ENCODE assay signal across 33 cellular contexts in the genomic region with DNA sequence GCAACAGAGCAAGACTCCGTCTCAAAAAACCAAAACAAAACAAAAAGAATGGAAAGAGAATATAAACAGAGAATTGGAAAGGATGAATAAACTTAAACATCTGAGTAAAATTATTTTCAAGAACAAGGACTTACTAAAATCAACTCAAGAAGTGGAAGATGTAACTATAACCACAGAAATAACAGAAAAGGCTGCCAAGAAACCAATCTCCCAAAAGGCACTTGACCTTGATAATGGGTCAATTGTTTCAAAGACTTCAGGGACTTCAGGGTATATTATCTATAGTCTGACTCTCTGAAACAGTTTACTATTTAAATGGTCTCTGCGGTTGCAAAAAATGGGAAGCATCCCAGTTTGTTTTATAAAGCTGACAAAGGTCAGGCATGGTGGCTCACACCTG.
"Had no signal": no experiment of that assay in that cellular context is flagged by ENCODE, and none has a peak within 500 bp of the region (broad histone marks: within the 10 kb centered on the region; RNA-seq: fewer than 3 reads in every experiment).

No MANE protein-coding gene starts in this region.

- ATAC-seq: activated CD8-positive, alpha-beta T cell treated with anti-CD3 and anti-CD28 coated beads for 36 hours; activated naive CD4-positive, alpha-beta T cell treated with anti-CD3 and anti-CD28 coated beads, Interleukin-2, amount 50 U/mL, for 72 hours; activated T-cell treated with anti-CD3 and anti-CD28 coated beads, Interleukin-2, amount 50 U/mL, for 4 hours; activated T-cell treated with anti-CD3 and anti-CD28 coated beads, Interleukin-2, amount 50 U/mL, for 72 hours; activated T-helper 17 cell treated with anti-CD3 and anti-CD28 coated beads, Interleukin-2, amount 50 U/mL, for 72 hours; body of pancreas had no signal

- H3K4me3 Mint-ChIP-seq: activated B cell treated with CpG ODN at 0.5 μM for 24 hours; activated CD4-positive, alpha-beta memory T cell treated with anti-CD3 and anti-CD28 coated beads for 36 hours; activated CD4-positive, alpha-beta T cell treated with anti-CD3 and anti-CD28 coated beads, Interleukin-2, amount 10 ng/mL, durations not matched to agents 24 days and 14 days; activated CD8-positive, alpha-beta T cell treated with anti-CD3 and anti-CD28 coated beads for 36 hours; activated naive CD4-positive, alpha-beta T cell treated with anti-CD3 and anti-CD28 coated beads for 36 hours; activated naive CD8-positive, alpha-beta T cell treated with anti-CD3 and anti-CD28 coated beads for 36 hours; activated T-cell treated with anti-CD3 and anti-CD28 coated beads, Interleukin-2, amount 50 U/mL, for 4 hours; activated T-cell treated with anti-CD3 and anti-CD28 coated beads, Interleukin-2, amount 50 U/mL, for 72 hours; activated T-helper 1 cell treated with anti-CD3 and anti-CD28 coated beads, Interleukin-12 subunit alpha, Interleukin-12 subunit beta, Interleukin-2, Interleukin-4 antibody, amounts not matched to agents 30 ng/mL and 10 ng/mL and 1 ng/mL, durations not matched to agents 14 hours and 24 hours and 36 hours; activated T-helper 17 cell treated with anti-CD3 and anti-CD28 coated beads, Interleukin-2, amount 50 U/mL, for 72 hours; central memory CD8-positive, alpha-beta T cell; T-helper 1 cell treated with Interleukin-12 subunit alpha and Interleukin-12 subunit beta and Interleukin-4 antibody, amounts not matched to agents 30 μg/mL and 1 μg/mL, for 36 hours; T-helper 2 cell treated with Interferon-gamma antibody and Interleukin-4, amounts not matched to agents 5 μg/mL and 100 μg/mL, for 36 hours had no signal

- H3K36me3 Mint-ChIP-seq: activated CD4-positive, alpha-beta memory T cell treated with anti-CD3 and anti-CD28 coated beads for 36 hours had no signal

- H3K9me3 Mint-ChIP-seq: activated B cell treated with CpG ODN at 0.5 μM for 24 hours; activated CD4-positive, alpha-beta memory T cell treated with anti-CD3 and anti-CD28 coated beads for 36 hours; activated CD4-positive, alpha-beta T cell treated with anti-CD3 and anti-CD28 coated beads, Interleukin-2, amount 10 ng/mL, durations not matched to agents 24 days and 14 days; activated CD8-positive, alpha-beta T cell treated with anti-CD3 and anti-CD28 coated beads for 36 hours; activated naive CD4-positive, alpha-beta T cell treated with anti-CD3 and anti-CD28 coated beads for 36 hours; activated naive CD4-positive, alpha-beta T cell treated with anti-CD3 and anti-CD28 coated beads, Interleukin-2, amount 50 U/mL, for 72 hours; activated naive CD8-positive, alpha-beta T cell treated with anti-CD3 and anti-CD28 coated beads for 36 hours; activated T-cell treated with anti-CD3 and anti-CD28 coated beads, Interleukin-2, amount 50 U/mL, for 4 hours; activated T-cell treated with anti-CD3 and anti-CD28 coated beads, Interleukin-2, amount 50 U/mL, for 72 hours; activated T-helper 1 cell treated with anti-CD3 and anti-CD28 coated beads, Interleukin-12 subunit alpha, Interleukin-12 subunit beta, Interleukin-2, Interleukin-4 antibody, amounts not matched to agents 30 ng/mL and 10 ng/mL and 1 ng/mL, durations not matched to agents 14 hours and 24 hours and 36 hours; activated T-helper 17 cell treated with anti-CD3 and anti-CD28 coated beads, Interleukin-2, amount 50 U/mL, for 72 hours; central memory CD8-positive, alpha-beta T cell; T-helper 1 cell treated with Interleukin-12 subunit alpha and Interleukin-12 subunit beta and Interleukin-4 antibody, amounts not matched to agents 30 μg/mL and 1 μg/mL, for 36 hours; T-helper 2 cell treated with Interferon-gamma antibody and Interleukin-4, amounts not matched to agents 5 μg/mL and 100 μg/mL, for 36 hours had no signal

- H3K27me3 Mint-ChIP-seq: activated B cell treated with CpG ODN at 0.5 μM for 24 hours; activated CD4-positive, alpha-beta memory T cell treated with anti-CD3 and anti-CD28 coated beads for 36 hours; activated CD4-positive, alpha-beta T cell treated with anti-CD3 and anti-CD28 coated beads, Interleukin-2, amount 10 ng/mL, durations not matched to agents 24 days and 14 days; activated CD8-positive, alpha-beta T cell treated with anti-CD3 and anti-CD28 coated beads for 36 hours; activated naive CD8-positive, alpha-beta T cell treated with anti-CD3 and anti-CD28 coated beads for 36 hours; activated T-helper 17 cell treated with anti-CD3 and anti-CD28 coated beads, Interleukin-2, amount 50 U/mL, for 72 hours; central memory CD8-positive, alpha-beta T cell had no signal

- DNase-seq: activated B cell treated with CpG ODN at 0.5 μM for 24 hours; activated CD4-positive, alpha-beta memory T cell treated with anti-CD3 and anti-CD28 coated beads for 36 hours; activated CD4-positive, alpha-beta T cell treated with anti-CD3 and anti-CD28 coated beads for 4 hours; activated CD4-positive, alpha-beta T cell treated with anti-CD3 and anti-CD28 coated beads, Interleukin-2, amount 10 ng/mL, durations not matched to agents 24 days and 14 days; activated CD4-positive, alpha-beta T cell treated with anti-CD3 and anti-CD28 coated beads, Interleukin-2, amount 50 U/mL, for 1 hour; activated CD4-positive, alpha-beta T cell treated with anti-CD3 and anti-CD28 coated beads, Interleukin-2, amount 50 U/mL, for 4 hours; activated CD4-positive, CD25-positive, alpha-beta regulatory T cell treated with anti-CD3 and anti-CD28 coated beads, Interleukin-2, amount 50 U/mL, for 72 hours; activated CD8-positive, alpha-beta memory T cell treated with anti-CD3 and anti-CD28 coated beads, Interleukin-2, amount 50 U/mL, for 4 hours; activated CD8-positive, alpha-beta T cell treated with anti-CD3 and anti-CD28 coated beads for 36 hours; activated gamma-delta T cell treated with Interleukin-2 at 50 U/mL for 16 hours; activated naive CD4-positive, alpha-beta T cell; activated naive CD4-positive, alpha-beta T cell treated with anti-CD3 and anti-CD28 coated beads for 36 hours; activated naive CD4-positive, alpha-beta T cell treated with anti-CD3 and anti-CD28 coated beads, Interleukin-2, amount 50 U/mL, for 16 hours; activated naive CD8-positive, alpha-beta T cell treated with anti-CD3 and anti-CD28 coated beads for 36 hours; activated T-cell treated with anti-CD3 and anti-CD28 coated beads for 4 hours; activated T-cell treated with anti-CD3 and anti-CD28 coated beads, Interleukin-2, amount 50 U/mL, for 1 hour; activated T-cell treated with anti-CD3 and anti-CD28 coated beads, Interleukin-2, amount 50 U/mL, for 4 hours; activated T-cell treated with anti-CD3 and anti-CD28 coated beads, Interleukin-2, amount 50 U/mL, for 72 hours; adrenal gland; amniotic stem cell; aorta; body of pancreas; caudate nucleus; cerebellar nuclear complex; T-helper 1 cell; T-helper 2 cell; T-helper 9 cell had no signal

- H3K27ac Mint-ChIP-seq: activated B cell treated with CpG ODN at 0.5 μM for 24 hours; activated CD4-positive, alpha-beta memory T cell treated with anti-CD3 and anti-CD28 coated beads for 36 hours; activated CD4-positive, alpha-beta T cell treated with anti-CD3 and anti-CD28 coated beads, Interleukin-2, amount 10 ng/mL, durations not matched to agents 24 days and 14 days; activated CD8-positive, alpha-beta T cell treated with anti-CD3 and anti-CD28 coated beads for 36 hours; activated naive CD4-positive, alpha-beta T cell treated with anti-CD3 and anti-CD28 coated beads for 36 hours; activated naive CD8-positive, alpha-beta T cell treated with anti-CD3 and anti-CD28 coated beads for 36 hours; activated T-helper 1 cell treated with anti-CD3 and anti-CD28 coated beads, Interleukin-12 subunit alpha, Interleukin-12 subunit beta, Interleukin-2, Interleukin-4 antibody, amounts not matched to agents 30 ng/mL and 10 ng/mL and 1 ng/mL, durations not matched to agents 14 hours and 24 hours and 36 hours; activated T-helper 17 cell treated with anti-CD3 and anti-CD28 coated beads, Interleukin-2, amount 50 U/mL, for 72 hours; T-helper 1 cell treated with Interleukin-12 subunit alpha and Interleukin-12 subunit beta and Interleukin-4 antibody, amounts not matched to agents 30 μg/mL and 1 μg/mL, for 36 hours; T-helper 2 cell treated with Interferon-gamma antibody and Interleukin-4, amounts not matched to agents 5 μg/mL and 100 μg/mL, for 36 hours had no signal
